Comparison of ENCODE assay signal across 8 cellular contexts in genomic region chr4:54658321-54659093, GRCh38. TPM values are rescaled to one million over a fixed set of nuclear protein-coding genes. Genes with fewer than 3 reads are reported as not detected.
DNase-seq lines count a peak whose midpoint lies in the region; ATAC-seq and TF ChIP-seq lines count a peak whose summit lies in the region.

No MANE protein-coding gene starts in this region.

- H3K36me3 Mint-ChIP-seq in activated CD8-positive, alpha-beta T cell treated with anti-CD3 and anti-CD28 coated beads for 36 hours (ENCODE audit: low read depth): no peaks in the 10 kb centered on the region

- intact Hi-C loops in activated CD8-positive, alpha-beta T cell treated with anti-CD3 and anti-CD28 coated beads for 36 hours (cut with micrococcal nuclease): no loop called here
- intact Hi-C loops in mucosa of descending colon (cut with DNase I, micrococcal nuclease): no loop called here

- POLR2A ChIA-PET in activated CD8-positive, alpha-beta T cell treated with anti-CD3 and anti-CD28 coated beads for 36 hours (lab: Charles Lee): interaction anchor here (0.7 kb wide), 1 partner anchor 11 kb away, joined by 3 read pairs; no protein-coding TSS in a partner anchor

- H3K4me1 ChIP-seq in mucosa of descending colon (ENCODE audit: low read depth) (peaks cover 17% of the 10 kb centered on the region), subcutaneous abdominal adipose tissue (ENCODE audit: control insufficient read depth in 5 of 5, insufficient read depth in 5 of 5, low read length in 5 of 5) (peaks cover 2 to 41% (median 28%) of the 10 kb centered on the region in 5 donors)

- H3K27ac ChIP-seq in subcutaneous abdominal adipose tissue (ENCODE audit: low read depth, low read length): no peak overlapping the region

- CTCF ChIA-PET in activated CD8-positive, alpha-beta T cell treated with anti-CD3 and anti-CD28 coated beads for 36 hours (lab: Charles Lee): no interaction called here

- H3K9me3 ChIP-seq in mucosa of descending colon (no peaks in the 10 kb centered on the region), subcutaneous abdominal adipose tissue (ENCODE audit: control insufficient read depth in 5 of 5, low read length in 5 of 5) (no peaks in the 10 kb centered on the region)

- ATAC-seq in GM21390 (IDR thresholded peaks at IDR 0.05; ENCODE audit: unreplicated experiment): peak; percentile 45
- ATAC-seq in activated CD8-positive, alpha-beta T cell treated with anti-CD3 and anti-CD28 coated beads for 36 hours: peak; percentile 66
- peak; percentile 45 for ATAC-seq in esophagus mucosa
- peak; percentile 77 for ATAC-seq in mucosa of descending colon

- peak overlapping the region; percentile 15 for H3K4me3 ChIP-seq in mucosa of descending colon
- H3K4me3 ChIP-seq in subcutaneous abdominal adipose tissue (ENCODE audit: low read depth in 1 of 5, low read length in 5 of 5): peak overlapping the region; percentile 26 to 69 (median 68)

- no peaks in the 10 kb centered on the region for H3K36me3 ChIP-seq in mucosa of descending colon (ENCODE audit: low read depth)
- no peaks in the 10 kb centered on the region for H3K36me3 ChIP-seq in subcutaneous abdominal adipose tissue (ENCODE audit: control insufficient read depth in 5 of 5, insufficient read depth in 5 of 5, low read length in 5 of 5)

- peaks cover 9 to 34% (median 25%) of the 10 kb centered on the region in 5 donors for H3K27me3 ChIP-seq in subcutaneous abdominal adipose tissue (ENCODE audit: control insufficient read depth in 5 of 5, insufficient read depth in 4 of 5, low read length in 5 of 5)

- peak; percentile 86 for DNase-seq in COLO668 (lab: John Stamatoyannopoulos, UW; ENCODE audit: unreplicated experiment)
- peak; percentile 23 for DNase-seq in NCI-H1105 treated with DMSO at 0.1 percent for 48 hours (lab: John Stamatoyannopoulos, UW)
- peak; percentile 50 for DNase-seq in activated CD8-positive, alpha-beta T cell treated with anti-CD3 and anti-CD28 coated beads for 36 hours
- peak; percentile 37 to 70 (median 62) for DNase-seq in mucosa of descending colon
- DNase-seq in NCI-H446 (lab: John Stamatoyannopoulos, UW): no peak

- peaks cover 14% of the 10 kb centered on the region for H3K4me1 Mint-ChIP-seq in activated CD8-positive, alpha-beta T cell treated with anti-CD3 and anti-CD28 coated beads for 36 hours (ENCODE audit: low read depth)

- peak; percentile 14 for TF ChIP-seq CTCF in activated CD8-positive, alpha-beta T cell treated with anti-CD3 and anti-CD28 coated beads for 36 hours (IDR thresholded peaks at IDR 0.05)
- no peak for TF ChIP-seq CTCF in mucosa of descending colon (IDR thresholded peaks at IDR 0.05)

- no peaks in the 10 kb centered on the region for H3K9me3 Mint-ChIP-seq in activated CD8-positive, alpha-beta T cell treated with anti-CD3 and anti-CD28 coated beads for 36 hours

- peaks cover 48% of the 10 kb centered on the region for H3K27me3 Mint-ChIP-seq in activated CD8-positive, alpha-beta T cell treated with anti-CD3 and anti-CD28 coated beads for 36 hours

- peak overlapping the region; percentile 71 for H3K4me3 Mint-ChIP-seq in activated CD8-positive, alpha-beta T cell treated with anti-CD3 and anti-CD28 coated beads for 36 hours

- H3K9ac ChIP-seq in subcutaneous abdominal adipose tissue (ENCODE audit: low read length in 5 of 5): peak overlapping the region in 3 of 5 donors; percentile 12 to 53 (median 20)

- H3K27ac Mint-ChIP-seq in activated CD8-positive, alpha-beta T cell treated with anti-CD3 and anti-CD28 coated beads for 36 hours: no peak overlapping the region

RNA-seq across cellular contexts. Expression of gene KIT, which starts 0.8 kb away (rescaled TPM):
- total RNA-seq in activated CD8-positive, alpha-beta T cell treated with anti-CD3 and anti-CD28 coated beads for 36 hours: under 1 TPM; 0.27 to 0.58 TPM
- total RNA-seq in esophagus mucosa: 5.0 TPM
- total RNA-seq in mucosa of descending colon: 10 to 100 TPM in 2 of 3 donors, 1 to 10 TPM in 1; 3.0 to 32.8 (median 16.8) TPM

Comparison
In these comparisons a context has a peak if more than half of its experiments do, and no peak if none do; other contexts are left out.
1. DNase-seq: peak in COLO668 (single experiment), NCI-H1105 treated with DMSO at 0.1 percent for 48 hours (single experiment), activated CD8-positive, alpha-beta T cell treated with anti-CD3 and anti-CD28 coated beads for 36 hours (single experiment) and mucosa of descending colon (3 of 3); none in NCI-H446 (0 of 2).
2. Peak in every context shown above with its lines, with median percentiles within 50 percentile points of each other: ATAC-seq.